ENCODE assay signal across 21 cellular contexts in the genomic region with DNA sequence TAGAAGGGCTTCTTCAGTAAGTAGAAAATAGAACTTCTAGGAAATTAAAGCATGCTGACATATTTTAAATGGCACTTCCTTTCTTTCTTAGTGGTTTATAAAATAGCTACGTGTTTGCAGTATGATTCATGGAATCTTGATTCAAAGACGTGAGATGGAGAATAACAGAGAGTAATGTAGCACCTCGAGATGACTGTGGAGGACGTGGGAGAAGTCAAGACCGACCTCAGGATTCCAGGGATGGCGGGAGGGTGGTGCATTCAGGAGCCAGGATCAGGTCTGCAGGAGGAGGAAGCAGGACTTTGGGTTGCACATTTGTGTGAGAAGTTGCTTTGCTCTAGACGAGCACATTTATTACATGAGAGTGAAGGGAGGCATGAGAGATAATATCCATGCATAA. TPM values are rescaled to one million over a fixed set of nuclear protein-coding genes. Genes with fewer than 3 reads are reported as not detected.
"Had no signal": no experiment of that assay in that cellular context is flagged by ENCODE, and none has a peak within 500 bp of the region (broad histone marks: within the 10 kb centered on the region; RNA-seq: fewer than 3 reads in every experiment).

No MANE protein-coding gene starts in this region.

- DNase-seq: activated CD4-positive, alpha-beta T cell treated with anti-CD3 and anti-CD28 coated beads, Interleukin-2, amount 10 ng/mL, durations not matched to agents 7 days and 5 days; activated CD4-positive, CD25-positive, alpha-beta regulatory T cell; activated CD8-positive, alpha-beta memory T cell treated with anti-CD3 and anti-CD28 coated beads, Interleukin-2, amount 50 U/mL, for 48 hours; activated gamma-delta T cell; activated T-cell treated with anti-CD3 and anti-CD28 coated beads, Interleukin-2, amount 50 U/mL, for 72 hours; amniotic stem cell; naive thymus-derived CD8-positive, alpha-beta T cell; stimulated activated CD4-positive, alpha-beta T cell treated with anti-CD3 and anti-CD28 coated beads, Interleukin-2, amount 100 ng/mL, for 48 hours; T-helper 2 cell; tibial artery; uterus had no signal

- ATAC-seq: activated naive CD4-positive, alpha-beta T cell treated with anti-CD3 and anti-CD28 coated beads, Interleukin-2, amount 50 U/mL, for 72 hours; activated T-cell treated with anti-CD3 and anti-CD28 coated beads, Interleukin-2, amount 50 U/mL, for 72 hours; left lobe of liver; naive thymus-derived CD8-positive, alpha-beta T cell; stimulated activated memory B cell treated with anti-CD40 and anti-IgM and Interleukin-4, amounts not matched to agents 10 μg/mL and 1 μg/mL and 100 μg/mL, for 72 hours had no signal

- H3K4me3 ChIP-seq: breast epithelium, hepatocyte, tibial artery, uterus had no signal

RNA-seq across cellular contexts. Expression of a gene that starts 56.0 kb away (rescaled TPM):
- total RNA-seq: activated CD4-positive, alpha-beta T cell treated with anti-CD3 and anti-CD28 coated beads, Interleukin-2, amount 10 ng/mL, durations not matched to agents 7 days and 5 days; activated naive CD4-positive, alpha-beta T cell treated with anti-CD3 and anti-CD28 coated beads, Interleukin-2, amount 50 U/mL, for 72 hours; activated T-cell treated with anti-CD3 and anti-CD28 coated beads, Interleukin-2, amount 50 U/mL, for 72 hours; cerebellum; endodermal cell; epithelial cell of proximal tubule; glomerular endothelial cell; hepatocyte; left lobe of liver; naive thymus-derived CD8-positive, alpha-beta T cell; renal cortical epithelial cell; uterus had no signal
